In genomic region chr1:156122519-156123355, GRCh38 we compare ENCODE assay signal across 1 cellular context.
TF ChIP-seq lines count a peak whose summit lies in the region.

No MANE protein-coding gene starts in this region.

TF ChIP-seq in GM12878, 131 proteins besides CTCF, POLR2A, EP300 and RAD21:
- TF ChIP-seq NBN (IDR thresholded peaks at IDR 0.05), result 0 out of 2 replicates have a peak, but pooled peaks have one; percentile 8
- TF ChIP-seq, protein P1, sequence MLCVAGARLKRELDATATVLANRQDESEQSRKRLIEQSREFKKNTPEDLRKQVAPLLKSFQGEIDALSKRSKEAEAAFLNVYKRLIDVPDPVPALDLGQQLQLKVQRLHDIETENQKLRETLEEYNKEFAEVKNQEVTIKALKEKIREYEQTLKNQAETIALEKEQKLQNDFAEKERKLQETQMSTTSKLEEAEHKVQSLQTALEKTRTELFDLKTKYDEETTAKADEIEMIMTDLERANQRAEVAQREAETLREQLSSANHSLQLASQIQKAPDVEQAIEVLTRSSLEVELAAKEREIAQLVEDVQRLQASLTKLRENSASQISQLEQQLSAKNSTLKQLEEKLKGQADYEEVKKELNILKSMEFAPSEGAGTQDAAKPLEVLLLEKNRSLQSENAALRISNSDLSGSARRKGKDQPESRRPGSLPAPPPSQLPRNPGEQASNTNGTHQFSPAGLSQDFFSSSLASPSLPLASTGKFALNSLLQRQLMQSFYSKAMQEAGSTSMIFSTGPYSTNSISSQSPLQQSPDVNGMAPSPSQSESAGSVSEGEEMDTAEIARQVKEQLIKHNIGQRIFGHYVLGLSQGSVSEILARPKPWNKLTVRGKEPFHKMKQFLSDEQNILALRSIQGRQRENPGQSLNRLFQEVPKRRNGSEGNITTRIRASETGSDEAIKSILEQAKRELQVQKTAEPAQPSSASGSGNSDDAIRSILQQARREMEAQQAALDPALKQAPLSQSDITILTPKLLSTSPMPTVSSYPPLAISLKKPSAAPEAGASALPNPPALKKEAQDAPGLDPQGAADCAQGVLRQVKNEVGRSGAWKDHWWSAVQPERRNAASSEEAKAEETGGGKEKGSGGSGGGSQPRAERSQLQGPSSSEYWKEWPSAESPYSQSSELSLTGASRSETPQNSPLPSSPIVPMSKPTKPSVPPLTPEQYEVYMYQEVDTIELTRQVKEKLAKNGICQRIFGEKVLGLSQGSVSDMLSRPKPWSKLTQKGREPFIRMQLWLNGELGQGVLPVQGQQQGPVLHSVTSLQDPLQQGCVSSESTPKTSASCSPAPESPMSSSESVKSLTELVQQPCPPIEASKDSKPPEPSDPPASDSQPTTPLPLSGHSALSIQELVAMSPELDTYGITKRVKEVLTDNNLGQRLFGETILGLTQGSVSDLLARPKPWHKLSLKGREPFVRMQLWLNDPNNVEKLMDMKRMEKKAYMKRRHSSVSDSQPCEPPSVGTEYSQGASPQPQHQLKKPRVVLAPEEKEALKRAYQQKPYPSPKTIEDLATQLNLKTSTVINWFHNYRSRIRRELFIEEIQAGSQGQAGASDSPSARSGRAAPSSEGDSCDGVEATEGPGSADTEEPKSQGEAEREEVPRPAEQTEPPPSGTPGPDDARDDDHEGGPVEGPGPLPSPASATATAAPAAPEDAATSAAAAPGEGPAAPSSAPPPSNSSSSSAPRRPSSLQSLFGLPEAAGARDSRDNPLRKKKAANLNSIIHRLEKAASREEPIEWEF (IDR thresholded peaks at IDR 0.05; ENCODE audit: insufficient replicate concordance, low read depth, low read length), result no peak
TF ChIP-seq in GM12878: peak in this region for 1.
